In the genomic region with DNA sequence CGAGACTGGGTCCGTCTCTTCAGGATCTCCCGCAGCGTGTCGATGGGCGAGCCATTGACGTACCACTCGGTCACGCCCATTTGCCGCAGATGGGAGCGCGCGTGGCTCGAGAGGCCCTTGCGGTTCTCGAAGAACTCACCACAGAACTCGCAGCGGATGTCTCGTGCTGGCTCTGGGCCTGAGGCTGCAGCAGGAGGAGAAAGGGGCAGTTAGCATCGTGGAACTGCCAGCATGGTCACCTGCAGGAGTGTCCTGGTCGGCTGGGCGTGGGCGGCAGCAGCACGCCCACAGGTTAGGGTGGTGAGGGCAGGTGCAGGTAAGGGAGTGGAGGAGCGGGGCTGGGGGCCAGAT, we compare ENCODE assay signal across 21 cellular contexts. TPM values are rescaled to one million over a fixed set of nuclear protein-coding genes. Genes with fewer than 3 reads are reported as not detected.
"Had no signal": no experiment of that assay in that cellular context is flagged by ENCODE, and none has a peak within 500 bp of the region (broad histone marks: within the 10 kb centered on the region; RNA-seq: fewer than 3 reads in every experiment).

No MANE protein-coding gene starts in this region.

- H3K9me3 Mint-ChIP-seq: type B pancreatic cell had no signal

- ATAC-seq: SK-N-SH treated with all-trans-retinoic acid at 6 μM for 48 hours had no signal

- H3K4me3 ChIP-seq: esophagus muscularis mucosa, suprapubic skin had no signal

- H3K27ac ChIP-seq: esophagus muscularis mucosa, neutrophil, suprapubic skin had no signal

- H3K9me3 ChIP-seq: neutrophil, suprapubic skin had no signal

- H3K4me3 Mint-ChIP-seq: activated naive CD4-positive, alpha-beta T cell treated with anti-CD3 and anti-CD28 coated beads for 36 hours; type B pancreatic cell had no signal

- H3K27ac Mint-ChIP-seq: activated naive CD4-positive, alpha-beta T cell treated with anti-CD3 and anti-CD28 coated beads for 36 hours; activated T-helper 2 cell treated with anti-CD3 and anti-CD28 coated beads, Interferon-gamma antibody, Interleukin-2, Interleukin-4, amounts not matched to agents 10 μg/mL and 5 μg/mL and 100 μg/mL, durations not matched to agents 14 hours and 24 hours and 36 hours; type B pancreatic cell had no signal

- DNase-seq: activated CD4-positive, CD25-positive, alpha-beta regulatory T cell treated with anti-CD3 and anti-CD28 coated beads, Interleukin-2, amount 50 U/mL, for 72 hours; activated naive CD4-positive, alpha-beta T cell treated with anti-CD3 and anti-CD28 coated beads for 36 hours; amniotic stem cell; islet precursor cell; mammary epithelial cell; naive B cell; stimulated activated CD4-positive, alpha-beta T cell treated with anti-CD3 and anti-CD28 coated beads, Interleukin-15, amount 100 ng/mL, for 24 hours; stimulated activated CD4-positive, alpha-beta T cell treated with anti-CD3 and anti-CD28 coated beads, Interleukin-4, amount 100 ng/mL, for 1 hour; stimulated activated naive CD4-positive, alpha-beta T cell; T-helper 1 cell had no signal

- H3K27me3 ChIP-seq: esophagus muscularis mucosa, neutrophil, suprapubic skin had no signal

- H3K27me3 Mint-ChIP-seq: naive B cell, type B pancreatic cell had no signal

RNA-seq across cellular contexts. Expression of gene RASAL3, which starts 37.0 kb away (rescaled TPM):
- total RNA-seq: mammary epithelial cell had no signal
- polyA plus RNA-seq: mammary epithelial cell had no signal

RNA-seq across cellular contexts. Expression of gene PGLYRP2, which starts 52.0 kb away (rescaled TPM):
- total RNA-seq: activated CD8-positive, alpha-beta memory T cell treated with anti-CD3 and anti-CD28 coated beads for 36 hours; activated T-helper 2 cell treated with anti-CD3 and anti-CD28 coated beads, Interferon-gamma antibody, Interleukin-2, Interleukin-4, amounts not matched to agents 10 μg/mL and 5 μg/mL and 100 μg/mL, durations not matched to agents 14 hours and 24 hours and 36 hours; cardiac septum; esophagus muscularis mucosa; mammary epithelial cell; mononuclear cell; posterior vena cava; skeletal muscle tissue had no signal
- polyA plus RNA-seq: mammary epithelial cell had no signal
